9 cellular contexts compared by ENCODE assay signal in the genomic region with DNA sequence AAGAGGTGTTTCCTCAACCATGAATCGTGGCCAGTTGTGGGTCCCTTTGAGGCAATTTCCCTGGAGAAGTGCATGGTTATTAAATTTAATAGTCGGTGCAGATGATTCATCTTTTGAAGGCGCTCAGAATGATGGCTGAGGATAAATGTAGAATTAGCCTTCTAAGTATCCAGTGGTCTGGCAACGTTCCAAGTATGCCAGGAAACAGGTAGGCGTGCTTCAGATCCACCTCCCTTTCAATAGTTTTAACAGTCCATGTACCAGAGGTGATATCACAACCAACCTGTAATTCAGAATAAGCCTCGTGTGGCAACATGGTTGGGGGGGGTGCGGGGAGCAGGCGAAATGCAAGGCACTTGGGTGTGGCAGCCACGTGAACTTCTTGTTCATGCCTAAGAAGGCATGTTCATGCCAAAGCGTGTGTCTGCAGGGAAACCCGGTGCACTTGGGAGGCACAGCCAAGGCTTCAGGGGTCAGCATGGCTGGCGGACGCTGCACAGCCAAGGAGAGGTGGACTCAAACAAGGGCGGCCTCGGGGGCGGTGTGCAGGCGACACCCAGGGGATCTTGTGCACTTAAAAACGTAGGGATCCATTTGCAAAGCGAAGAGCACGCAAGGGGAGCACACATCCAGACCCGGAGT. TPM values are rescaled to one million over a fixed set of nuclear protein-coding genes. Genes with fewer than 3 reads are reported as not detected.
A peak's percentile ranks its signal among the peaks of the same experiment; 100 is the strongest.
DNase-seq lines count a peak whose midpoint lies in the region; ATAC-seq, FAIRE-seq and TF ChIP-seq lines count a peak whose summit lies in the region.
"Had no signal": no experiment of that assay in that cellular context is flagged by ENCODE, and none has a peak within 500 bp of the region (broad histone marks: within the 10 kb centered on the region; RNA-seq: fewer than 3 reads in every experiment).

No MANE protein-coding gene starts in this region.

- H3K9me3 Mint-ChIP-seq in activated naive CD4-positive, alpha-beta T cell treated with anti-CD3 and anti-CD28 coated beads, Interleukin-2, amount 50 U/mL, for 72 hours, result no peaks in the 10 kb centered on the region
- no peaks in the 10 kb centered on the region for H3K9me3 Mint-ChIP-seq in naive thymus-derived CD8-positive, alpha-beta T cell

- FAIRE-seq in GM12891 (lab: Jason Lieb, UNC), result no peak

- DNase-seq in DMS53 treated with DMSO at 0.1 percent for 48 hours (lab: John Stamatoyannopoulos, UW; ENCODE audit: unreplicated experiment), result peak; percentile 74
- DNase-seq in NCI-H2029 treated with DMSO at 0.1 percent for 48 hours (lab: John Stamatoyannopoulos, UW), result peak; percentile 79
- peak; percentile 10 to 52 for DNase-seq in activated naive CD4-positive, alpha-beta T cell treated with anti-CD3 and anti-CD28 coated beads, Interleukin-2, amount 50 U/mL, for 72 hours (ENCODE audit: low spot score in 2 of 2)
- peak in 5 of 10 donors; percentile 21 to 47 (median 23) for DNase-seq in naive thymus-derived CD8-positive, alpha-beta T cell
- no peak for DNase-seq in NCI-H446 (lab: John Stamatoyannopoulos, UW)
- DNase-seq in GM12891 (ENCODE audit: insufficient read length, low spot score), result no peak

- no peaks in the 10 kb centered on the region for H3K36me3 Mint-ChIP-seq in activated naive CD4-positive, alpha-beta T cell treated with anti-CD3 and anti-CD28 coated beads, Interleukin-2, amount 50 U/mL, for 72 hours
- no peaks in the 10 kb centered on the region for H3K36me3 Mint-ChIP-seq in naive thymus-derived CD8-positive, alpha-beta T cell

- POLR2A ChIA-PET in naive thymus-derived CD8-positive, alpha-beta T cell (lab: Charles Lee), result no interaction called here

- no peak for ATAC-seq in activated naive CD4-positive, alpha-beta T cell treated with anti-CD3 and anti-CD28 coated beads, Interleukin-2, amount 50 U/mL, for 72 hours
- ATAC-seq in naive thymus-derived CD8-positive, alpha-beta T cell, result peak in 1 of 2 donors; percentile 50
- ATAC-seq in GM21528 (IDR thresholded peaks at IDR 0.05; ENCODE audit: low FRiP score, unreplicated experiment), result no peak
- ATAC-seq in GM21786 (IDR thresholded peaks at IDR 0.05; ENCODE audit: unreplicated experiment), result no peak

- H3K4me3 Mint-ChIP-seq in naive thymus-derived CD8-positive, alpha-beta T cell, result peak overlapping the region; percentile 56 to 85 (median 66)

- H3K27me3 Mint-ChIP-seq in naive thymus-derived CD8-positive, alpha-beta T cell, result peaks cover 8 to 29% (median 13%) of the 10 kb centered on the region in 5 donors

- peaks cover 16 to 30% (median 22%) of the 10 kb centered on the region in 4 donors for H3K4me1 Mint-ChIP-seq in naive thymus-derived CD8-positive, alpha-beta T cell

- no peak overlapping the region for H3K27ac Mint-ChIP-seq in activated naive CD4-positive, alpha-beta T cell treated with anti-CD3 and anti-CD28 coated beads, Interleukin-2, amount 50 U/mL, for 72 hours
- peak overlapping the region in 1 of 10 donors; percentile 73 for H3K27ac Mint-ChIP-seq in naive thymus-derived CD8-positive, alpha-beta T cell

- TF ChIP-seq POLR2A in GM12891 (IDR thresholded peaks at IDR 0.05; ENCODE audit: low read depth, low read length), result no peak

TF ChIP-seq in GM12891, 5 proteins besides CTCF, POLR2A, EP300 and RAD21:
- TF ChIP-seq PAX5 (IDR thresholded peaks at IDR 0.05; ENCODE audit: insufficient read depth, low read length, severe bottlenecking) (no peak), POU2F2 (IDR thresholded peaks at IDR 0.05; ENCODE audit: low read depth, low read length) (no peak), POLR2AphosphoS5 (IDR thresholded peaks at IDR 0.05; ENCODE audit: low read depth, low read length) (no peak), SPI1 (IDR thresholded peaks at IDR 0.05; ENCODE audit: low read depth, low read length) (no peak), TAF1 (IDR thresholded peaks at IDR 0.05; ENCODE audit: low read depth, low read length) (no peak)

RNA-seq across cellular contexts. Expression of a gene that starts 5.2 kb away (rescaled TPM):
- 10 to 100 TPM in 1 of 2 donors, 1 to 10 TPM in 1; 1.8 to 14.6 TPM for total RNA-seq in activated naive CD4-positive, alpha-beta T cell treated with anti-CD3 and anti-CD28 coated beads, Interleukin-2, amount 50 U/mL, for 72 hours
- total RNA-seq in naive thymus-derived CD8-positive, alpha-beta T cell, result not detected
- under 1 TPM in 1 of 3 donors, not detected in 2; 0.14 TPM for polyA plus RNA-seq in naive thymus-derived CD8-positive, alpha-beta T cell
- polyA plus RNA-seq in GM12891 (2012; ENCODE audit: low read depth, missing spikeins), result 1.4 TPM
- total RNA-seq: myocyte had no signal

Comparison
In these comparisons a context has a peak if more than half of its experiments do, and no peak if none do; other contexts are left out.
1. DNase-seq: peak in DMS53 treated with DMSO at 0.1 percent for 48 hours (single experiment), NCI-H2029 treated with DMSO at 0.1 percent for 48 hours (single experiment) and activated naive CD4-positive, alpha-beta T cell treated with anti-CD3 and anti-CD28 coated beads, Interleukin-2, amount 50 U/mL, for 72 hours (2 of 2); none in NCI-H446 (0 of 2) and GM12891 (single experiment).